In genomic region chr11:46920709-46921108, GRCh38 we compare ENCODE assay signal across 9 cellular contexts. TPM values are rescaled to one million over a fixed set of nuclear protein-coding genes. Genes with fewer than 3 reads are reported as not detected.
DNase-seq lines count a peak whose midpoint lies in the region; ATAC-seq and TF ChIP-seq lines count a peak whose summit lies in the region.
"Had no signal": no experiment of that assay in that cellular context is flagged by ENCODE, and none has a peak within 500 bp of the region (broad histone marks: within the 10 kb centered on the region; RNA-seq: fewer than 3 reads in every experiment).

No MANE protein-coding gene starts in this region.

- DNase-seq in endodermal cell (no peak), mesenchymal stem cell (peak; percentile 100), upper lobe of right lung (no peak)
- DNase-seq: NCI-H526 had no signal

- no peak overlapping the region for H2BK15ac ChIP-seq in mesenchymal stem cell (ENCODE audit: low read depth, poor library complexity, severe bottlenecking)

- H3F3A ChIP-seq in Loucy (ENCODE audit: low read depth), result no peaks in the 10 kb centered on the region

- H3K36me3 Mint-ChIP-seq in endodermal cell (ENCODE audit: low read depth), result no peaks in the 10 kb centered on the region
- H3K36me3 Mint-ChIP-seq in activated T-helper 17 cell treated with anti-CD3 and anti-CD28 coated beads, Interleukin-2, amount 50 U/mL, for 72 hours (ENCODE audit: low read depth), result peaks cover 7% of the 10 kb centered on the region

- intact Hi-C loops in upper lobe of right lung (cut with DNase I), result no loop called here

- peak overlapping the region in 1 of 2 experiments; percentile 59 for H3K18ac ChIP-seq in mesenchymal stem cell (ENCODE audit: low read depth in 1 of 2, low read length in 2 of 2)

- TF ChIP-seq CTCF in Loucy (conservative IDR thresholded peaks at IDR 0.05; ENCODE audit: low read length), result no peak
- TF ChIP-seq CTCF in endodermal cell (conservative IDR thresholded peaks at IDR 0.05), result no peak
- no peak for TF ChIP-seq CTCF in upper lobe of right lung (IDR thresholded peaks at IDR 0.05)

- no peak overlapping the region for H3K4me3 ChIP-seq in Loucy (ENCODE audit: low read length, poor library complexity, severe bottlenecking)
- no peak overlapping the region for H3K4me3 ChIP-seq in endodermal cell (ENCODE audit: low read length)
- no peak overlapping the region for H3K4me3 ChIP-seq in mesenchymal stem cell (ENCODE audit: insufficient read depth in 1 of 2, low read depth in 1 of 2, low read length in 2 of 2)
- H3K4me3 ChIP-seq in upper lobe of right lung, result no peak overlapping the region

- no peak overlapping the region for H3K4me3 Mint-ChIP-seq in endodermal cell
- no peak overlapping the region for H3K4me3 Mint-ChIP-seq in activated T-helper 17 cell treated with anti-CD3 and anti-CD28 coated beads, Interleukin-2, amount 50 U/mL, for 72 hours

- no peaks in the 10 kb centered on the region for H4K20me1 ChIP-seq in Loucy (ENCODE audit: insufficient read depth, low read length, poor library complexity, severe bottlenecking)

- no peaks in the 10 kb centered on the region for H3K79me2 ChIP-seq in Loucy (ENCODE audit: insufficient read depth, low read length)

- H3K9me3 ChIP-seq in Loucy (ENCODE audit: insufficient read depth, low read depth, low read length) (no peaks in the 10 kb centered on the region), endodermal cell (ENCODE audit: control insufficient read depth, low read length) (no peaks in the 10 kb centered on the region), mesenchymal stem cell (ENCODE audit: control insufficient read depth, low read length) (no peaks in the 10 kb centered on the region), upper lobe of right lung (no peaks in the 10 kb centered on the region)

- H3K14ac ChIP-seq in mesenchymal stem cell (ENCODE audit: low read length in 2 of 2), result no peak overlapping the region

- H3K27me3 Mint-ChIP-seq in endodermal cell (ENCODE audit: insufficient read depth), result peaks cover 20% of the 10 kb centered on the region
- peaks cover 35% of the 10 kb centered on the region for H3K27me3 Mint-ChIP-seq in activated T-helper 17 cell treated with anti-CD3 and anti-CD28 coated beads, Interleukin-2, amount 50 U/mL, for 72 hours

- peak overlapping the region in 1 of 2 experiments; percentile 83 for H3K4ac ChIP-seq in mesenchymal stem cell (ENCODE audit: low read depth in 1 of 2, low read length in 2 of 2)

- H3K4me1 Mint-ChIP-seq in endodermal cell, result peaks cover 20% of the 10 kb centered on the region
- peaks cover 18% of the 10 kb centered on the region for H3K4me1 Mint-ChIP-seq in activated T-helper 17 cell treated with anti-CD3 and anti-CD28 coated beads, Interleukin-2, amount 50 U/mL, for 72 hours

- H4K8ac ChIP-seq in mesenchymal stem cell (ENCODE audit: low read length), result no peak overlapping the region

- H3K4me2 ChIP-seq in Loucy (ENCODE audit: low read depth, low read length, poor library complexity, severe bottlenecking) (no peak overlapping the region), mesenchymal stem cell (ENCODE audit: low read length, poor library complexity, severe bottlenecking) (peak overlapping the region; percentile 52)

- H3K23ac ChIP-seq in mesenchymal stem cell (ENCODE audit: low read length in 2 of 2), result no peak overlapping the region

- H3K27me3 ChIP-seq in Loucy (ENCODE audit: insufficient read depth, low read length, poor library complexity, severe bottlenecking) (peaks cover 8% of the 10 kb centered on the region), endodermal cell (ENCODE audit: control insufficient read depth, insufficient read depth, low read length, poor library complexity, severe bottlenecking) (peaks cover 13% of the 10 kb centered on the region), mesenchymal stem cell (ENCODE audit: control insufficient read depth in 1 of 2, insufficient read depth in 1 of 2, low read length in 2 of 2) (no peaks in the 10 kb centered on the region), upper lobe of right lung (peaks cover 8% of the 10 kb centered on the region)

- no peaks in the 10 kb centered on the region for H3K9me2 ChIP-seq in Loucy (replicated peaks; ENCODE audit: low read depth, low read length)

- H3K27ac Mint-ChIP-seq in endodermal cell, result no peak overlapping the region
- H3K27ac Mint-ChIP-seq in activated T-helper 17 cell treated with anti-CD3 and anti-CD28 coated beads, Interleukin-2, amount 50 U/mL, for 72 hours, result no peak overlapping the region

- H3K9me3 Mint-ChIP-seq in endodermal cell, result peaks cover 3% of the 10 kb centered on the region
- no peaks in the 10 kb centered on the region for H3K9me3 Mint-ChIP-seq in activated T-helper 17 cell treated with anti-CD3 and anti-CD28 coated beads, Interleukin-2, amount 50 U/mL, for 72 hours

- peak overlapping the region; percentile 90 for H2BK5ac ChIP-seq in mesenchymal stem cell (ENCODE audit: low read depth, low read length, poor library complexity, severe bottlenecking)

- no peak overlapping the region for H3K9ac ChIP-seq in Loucy (ENCODE audit: low read depth, low read length, poor library complexity, severe bottlenecking)
- no peak overlapping the region for H3K9ac ChIP-seq in endodermal cell (ENCODE audit: extremely low read depth, low read length, poor library complexity, severe bottlenecking)
- peak overlapping the region; percentile 75 for H3K9ac ChIP-seq in mesenchymal stem cell (ENCODE audit: low read length)

- peak overlapping the region in 1 of 2 experiments; percentile 21 for H2BK12ac ChIP-seq in mesenchymal stem cell (ENCODE audit: low read length in 2 of 2)

- no peak overlapping the region for H2BK120ac ChIP-seq in mesenchymal stem cell (ENCODE audit: low read depth, low read length)

- H3K4me1 ChIP-seq in Loucy (ENCODE audit: insufficient read depth, low read length, poor library complexity, severe bottlenecking) (peaks cover 28% of the 10 kb centered on the region), endodermal cell (ENCODE audit: control insufficient read depth, insufficient read depth, low read length) (no peaks in the 10 kb centered on the region), mesenchymal stem cell (ENCODE audit: control insufficient read depth, insufficient read depth, low read depth, low read length) (peaks cover 16% of the 10 kb centered on the region), upper lobe of right lung (peaks cover 18% of the 10 kb centered on the region)

- no peaks in the 10 kb centered on the region for H3K79me1 ChIP-seq in mesenchymal stem cell (replicated peaks; ENCODE audit: low read length, poor library complexity, severe bottlenecking)

- H3K27ac ChIP-seq in endodermal cell (ENCODE audit: low read depth, low read length) (peak overlapping the region; percentile 8), mesenchymal stem cell (ENCODE audit: low read length, poor library complexity, severe bottlenecking) (peak overlapping the region; percentile 94), upper lobe of right lung (peak overlapping the region; percentile 9)

- peak overlapping the region; percentile 77 for H2AK5ac ChIP-seq in mesenchymal stem cell (ENCODE audit: low read length, severe bottlenecking)

- WGBS in endodermal cell (ENCODE audit: insufficient coverage in 1 of 2, insufficient read length in 1 of 2), 2 experiments, result 74 to 76% methylated on average over 4 of the region's 4 CpGs
- 0% methylated on average over 4 of the region's 4 CpGs for WGBS in mesenchymal stem cell

- ATAC-seq in upper lobe of right lung (no peak), HG02840 (IDR thresholded peaks at IDR 0.05; ENCODE audit: low FRiP score, unreplicated experiment) (no peak), GM21360 (IDR thresholded peaks at IDR 0.05; ENCODE audit: unreplicated experiment) (no peak), HG03439 (IDR thresholded peaks at IDR 0.05; ENCODE audit: unreplicated experiment) (no peak)
- no peak for ATAC-seq in activated T-helper 17 cell treated with anti-CD3 and anti-CD28 coated beads, Interleukin-2, amount 50 U/mL, for 72 hours (replicated peaks)

- H3K36me3 ChIP-seq in Loucy (ENCODE audit: insufficient read depth, low read length), result no peaks in the 10 kb centered on the region
- no peaks in the 10 kb centered on the region for H3K36me3 ChIP-seq in endodermal cell (ENCODE audit: control insufficient read depth, insufficient read depth, low read length)
- H3K36me3 ChIP-seq in mesenchymal stem cell (ENCODE audit: control insufficient read depth in 1 of 2, insufficient read depth in 2 of 2, low read depth in 1 of 2, low read length in 2 of 2), result no peaks in the 10 kb centered on the region
- no peaks in the 10 kb centered on the region for H3K36me3 ChIP-seq in upper lobe of right lung

- 0 out of 2 replicates have a peak overlapping the region, but pooled peaks have one; percentile 58 for H2AFZ ChIP-seq in Loucy (ENCODE audit: low read length)
- no peak overlapping the region for H2AFZ ChIP-seq in mesenchymal stem cell (ENCODE audit: low read depth, low read length)

- H4K91ac ChIP-seq in mesenchymal stem cell (ENCODE audit: low read length), result no peak overlapping the region

RNA-seq across cellular contexts. Expression of gene LRP4, which starts 2.4 kb away (rescaled TPM):
- total RNA-seq in endodermal cell (10 to 100 TPM; 12.6 to 13.6 TPM), upper lobe of right lung (14.0 TPM)
- 73.5 TPM for polyA plus RNA-seq in endodermal cell (2013, experiment 1 of 2)
- 68.7 TPM for polyA plus RNA-seq in endodermal cell (2013, experiment 2 of 2)
- 25.1 TPM for polyA plus RNA-seq in mesenchymal stem cell (2013, experiment 1 of 2)
- polyA plus RNA-seq in mesenchymal stem cell (2013, experiment 2 of 2), result 23.9 TPM
- total RNA-seq in activated T-helper 17 cell treated with anti-CD3 and anti-CD28 coated beads, Interleukin-2, amount 50 U/mL, for 72 hours, result under 1 TPM; 0.08 to 0.11 TPM

RNA-seq across cellular contexts. Expression of gene CSTPP1, which starts 15.9 kb away (rescaled TPM):
- 10 to 100 TPM; 46.7 to 57.6 TPM for total RNA-seq in endodermal cell
- 77.8 TPM for polyA plus RNA-seq in endodermal cell (2013, experiment 1 of 2)
- polyA plus RNA-seq in endodermal cell (2013, experiment 2 of 2), result 71.3 TPM
- 29.3 TPM for polyA plus RNA-seq in mesenchymal stem cell (2013, experiment 1 of 2)
- 28.4 TPM for polyA plus RNA-seq in mesenchymal stem cell (2013, experiment 2 of 2)
- total RNA-seq in upper lobe of right lung, result 26.2 TPM
- 10 to 100 TPM; 15.2 to 19.4 TPM for total RNA-seq in activated T-helper 17 cell treated with anti-CD3 and anti-CD28 coated beads, Interleukin-2, amount 50 U/mL, for 72 hours

Comparison
In these comparisons a context has a peak if more than half of its experiments do, and no peak if none do; other contexts are left out.
1. H3K27ac ChIP-seq: peak in every context shown above with its lines; median percentile 94 in mesenchymal stem cell; 9 in upper lobe of right lung; 8 in endodermal cell.
2. RNA of gene LRP4, which starts 2.4 kb away (total RNA-seq): 14.0 TPM in upper lobe of right lung (single experiment) and 12.6 to 13.6 TPM in endodermal cell; 0.08 to 0.11 TPM in activated T-helper 17 cell treated with anti-CD3 and anti-CD28 coated beads, Interleukin-2, amount 50 U/mL, for 72 hours; every median in the first group is over 10 times any median in the second.